In the genomic region with DNA sequence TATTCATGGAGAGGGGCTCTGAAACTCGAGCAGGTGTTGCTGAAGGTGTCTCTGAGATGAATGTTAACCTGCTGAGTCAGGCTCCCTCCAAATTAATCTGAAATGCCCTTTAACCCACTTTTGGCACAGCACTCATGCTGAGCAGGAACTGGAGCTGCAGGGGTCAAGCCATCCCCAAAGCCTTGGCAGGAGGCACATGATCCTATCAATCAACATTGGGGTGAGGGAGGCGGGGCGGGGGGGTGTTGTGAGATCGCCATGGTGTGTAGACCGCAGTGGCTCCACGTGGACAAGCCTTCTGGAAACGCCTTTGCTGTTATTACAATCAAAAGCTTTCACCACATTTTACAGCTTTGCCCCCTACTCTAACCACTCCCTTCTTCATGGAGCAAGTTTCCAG, we compare ENCODE assay signal across 1 cellular context.
TF ChIP-seq lines count a peak whose summit lies in the region.

No MANE protein-coding gene starts in this region.

TF ChIP-seq in HepG2, 621 proteins besides CTCF, POLR2A, EP300 and RAD21:
- TF ChIP-seq, protein P1, sequence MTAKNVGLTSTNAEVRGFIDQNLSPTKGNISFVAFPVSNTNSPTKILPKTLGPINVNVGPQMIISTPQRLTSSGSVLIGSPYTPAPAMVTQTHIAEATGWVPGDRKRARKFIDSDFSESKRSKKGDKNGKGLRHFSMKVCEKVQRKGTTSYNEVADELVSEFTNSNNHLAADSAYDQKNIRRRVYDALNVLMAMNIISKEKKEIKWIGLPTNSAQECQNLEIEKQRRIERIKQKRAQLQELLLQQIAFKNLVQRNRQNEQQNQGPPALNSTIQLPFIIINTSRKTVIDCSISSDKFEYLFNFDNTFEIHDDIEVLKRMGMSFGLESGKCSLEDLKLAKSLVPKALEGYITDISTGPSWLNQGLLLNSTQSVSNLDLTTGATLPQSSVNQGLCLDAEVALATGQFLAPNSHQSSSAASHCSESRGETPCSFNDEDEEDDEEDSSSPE (CRISPR knock-in tag; IDR thresholded peaks at IDR 0.05): no peak
- TF ChIP-seq ZNF501 (CRISPR knock-in tag; IDR thresholded peaks at IDR 0.05) (no peak), NRL (CRISPR knock-in tag; IDR thresholded peaks at IDR 0.05; ENCODE audit: borderline replicate concordance) (no peak), GTF2F1 (IDR thresholded peaks at IDR 0.05; ENCODE audit: low read length) (no peak)
- TF ChIP-seq, protein P2, sequence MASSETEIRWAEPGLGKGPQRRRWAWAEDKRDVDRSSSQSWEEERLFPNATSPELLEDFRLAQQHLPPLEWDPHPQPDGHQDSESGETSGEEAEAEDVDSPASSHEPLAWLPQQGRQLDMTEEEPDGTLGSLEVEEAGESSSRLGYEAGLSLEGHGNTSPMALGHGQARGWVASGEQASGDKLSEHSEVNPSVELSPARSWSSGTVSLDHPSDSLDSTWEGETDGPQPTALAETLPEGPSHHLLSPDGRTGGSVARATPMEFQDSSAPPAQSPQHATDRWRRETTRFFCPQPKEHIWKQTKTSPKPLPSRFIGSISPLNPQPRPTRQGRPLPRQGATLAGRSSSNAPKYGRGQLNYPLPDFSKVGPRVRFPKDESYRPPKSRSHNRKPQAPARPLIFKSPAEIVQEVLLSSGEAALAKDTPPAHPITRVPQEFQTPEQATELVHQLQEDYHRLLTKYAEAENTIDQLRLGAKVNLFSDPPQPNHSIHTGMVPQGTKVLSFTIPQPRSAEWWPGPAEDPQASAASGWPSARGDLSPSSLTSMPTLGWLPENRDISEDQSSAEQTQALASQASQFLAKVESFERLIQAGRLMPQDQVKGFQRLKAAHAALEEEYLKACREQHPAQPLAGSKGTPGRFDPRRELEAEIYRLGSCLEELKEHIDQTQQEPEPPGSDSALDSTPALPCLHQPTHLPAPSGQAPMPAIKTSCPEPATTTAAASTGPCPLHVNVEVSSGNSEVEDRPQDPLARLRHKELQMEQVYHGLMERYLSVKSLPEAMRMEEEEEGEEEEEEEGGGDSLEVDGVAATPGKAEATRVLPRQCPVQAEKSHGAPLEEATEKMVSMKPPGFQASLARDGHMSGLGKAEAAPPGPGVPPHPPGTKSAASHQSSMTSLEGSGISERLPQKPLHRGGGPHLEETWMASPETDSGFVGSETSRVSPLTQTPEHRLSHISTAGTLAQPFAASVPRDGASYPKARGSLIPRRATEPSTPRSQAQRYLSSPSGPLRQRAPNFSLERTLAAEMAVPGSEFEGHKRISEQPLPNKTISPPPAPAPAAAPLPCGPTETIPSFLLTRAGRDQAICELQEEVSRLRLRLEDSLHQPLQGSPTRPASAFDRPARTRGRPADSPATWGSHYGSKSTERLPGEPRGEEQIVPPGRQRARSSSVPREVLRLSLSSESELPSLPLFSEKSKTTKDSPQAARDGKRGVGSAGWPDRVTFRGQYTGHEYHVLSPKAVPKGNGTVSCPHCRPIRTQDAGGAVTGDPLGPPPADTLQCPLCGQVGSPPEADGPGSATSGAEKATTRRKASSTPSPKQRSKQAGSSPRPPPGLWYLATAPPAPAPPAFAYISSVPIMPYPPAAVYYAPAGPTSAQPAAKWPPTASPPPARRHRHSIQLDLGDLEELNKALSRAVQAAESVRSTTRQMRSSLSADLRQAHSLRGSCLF (CRISPR knock-in tag; IDR thresholded peaks at IDR 0.05; ENCODE audit: borderline replicate concordance): no peak
